ENCODE assay signal across 1 cellular context in genomic region chr7:43583424-43584199, GRCh38.
A peak's percentile ranks its signal among the peaks of the same experiment; 100 is the strongest.
TF ChIP-seq lines count a peak whose summit lies in the region.

No MANE protein-coding gene starts in this region.

TF ChIP-seq in HepG2, 621 proteins besides CTCF, POLR2A, EP300 and RAD21 (continued from another document):
- 0 out of 2 replicates have a peak, but pooled peaks have one; percentile 22 for TF ChIP-seq POGK (CRISPR knock-in tag; conservative IDR thresholded peaks at IDR 0.05)
- peak; percentile 17; the same call in 1 of the 2 replicates for TF ChIP-seq ATF2 (CRISPR knock-in tag; IDR thresholded peaks at IDR 0.05)
- 0 out of 2 replicates have a peak, but pooled peaks have one; percentile 18 for TF ChIP-seq KAT7 (CRISPR knock-in tag; IDR thresholded peaks at IDR 0.05; ENCODE audit: borderline replicate concordance)
- TF ChIP-seq NR2C2 (CRISPR knock-in tag; IDR thresholded peaks at IDR 0.05; ENCODE audit: borderline replicate concordance): no peak
- TF ChIP-seq NFKBIZ (CRISPR knock-in tag; IDR thresholded peaks at IDR 0.05): 0 out of 2 replicates have a peak, but pooled peaks have one; percentile 9
- TF ChIP-seq ZNF768 (CRISPR knock-in tag; IDR thresholded peaks at IDR 0.05): peak; percentile 71
- TF ChIP-seq NFKB2 (CRISPR knock-in tag; IDR thresholded peaks at IDR 0.05; ENCODE audit: borderline replicate concordance): peak; percentile 39; the same call in 1 of the 2 replicates
- peak; percentile 57; the same call in 1 of the 2 replicates for TF ChIP-seq GABPB1 (CRISPR knock-in tag; IDR thresholded peaks at IDR 0.05)
- no peak for TF ChIP-seq ZNF33A (CRISPR knock-in tag; IDR thresholded peaks at IDR 0.05; ENCODE audit: borderline replicate concordance)
- TF ChIP-seq ZBTB7B (CRISPR knock-in tag; IDR thresholded peaks at IDR 0.05): no peak
- 0 out of 2 replicates have a peak, but pooled peaks have one; percentile 6 for TF ChIP-seq KLF6 (CRISPR knock-in tag; IDR thresholded peaks at IDR 0.05)
- no peak for TF ChIP-seq GMEB2 (CRISPR knock-in tag; IDR thresholded peaks at IDR 0.05; ENCODE audit: low read depth)
- TF ChIP-seq MIXL1 (CRISPR knock-in tag; IDR thresholded peaks at IDR 0.05): 0 out of 2 replicates have a peak, but pooled peaks have one; percentile 11
- peak; percentile 40; the same call in 1 of the 2 replicates for TF ChIP-seq THAP11 (CRISPR knock-in tag; IDR thresholded peaks at IDR 0.05)
- 0 out of 2 replicates have a peak, but pooled peaks have one; percentile 18 for TF ChIP-seq CBFB (CRISPR knock-in tag; IDR thresholded peaks at IDR 0.05)
- TF ChIP-seq ARID5B (CRISPR knock-in tag; IDR thresholded peaks at IDR 0.05): peak; percentile 28; the same call in 1 of the 2 replicates
- TF ChIP-seq MAZ (IDR thresholded peaks at IDR 0.05; ENCODE audit: borderline replicate concordance, low read depth, low read length): no peak
- TF ChIP-seq MAZ (CRISPR knock-in tag; IDR thresholded peaks at IDR 0.05; ENCODE audit: low read depth): peak; percentile 21; the same call in 1 of the 2 replicates
- TF ChIP-seq CC2D1A (CRISPR knock-in tag; IDR thresholded peaks at IDR 0.05): no peak
- TF ChIP-seq KDM5B (CRISPR knock-in tag; IDR thresholded peaks at IDR 0.05; ENCODE audit: borderline replicate concordance): 0 out of 2 replicates have a peak, but pooled peaks have one; percentile 52
- TF ChIP-seq POGZ (CRISPR knock-in tag; IDR thresholded peaks at IDR 0.05): peak; percentile 24; the same call in 1 of the 2 replicates
